ENCODE assay signal across 8 cellular contexts in the genomic region with DNA sequence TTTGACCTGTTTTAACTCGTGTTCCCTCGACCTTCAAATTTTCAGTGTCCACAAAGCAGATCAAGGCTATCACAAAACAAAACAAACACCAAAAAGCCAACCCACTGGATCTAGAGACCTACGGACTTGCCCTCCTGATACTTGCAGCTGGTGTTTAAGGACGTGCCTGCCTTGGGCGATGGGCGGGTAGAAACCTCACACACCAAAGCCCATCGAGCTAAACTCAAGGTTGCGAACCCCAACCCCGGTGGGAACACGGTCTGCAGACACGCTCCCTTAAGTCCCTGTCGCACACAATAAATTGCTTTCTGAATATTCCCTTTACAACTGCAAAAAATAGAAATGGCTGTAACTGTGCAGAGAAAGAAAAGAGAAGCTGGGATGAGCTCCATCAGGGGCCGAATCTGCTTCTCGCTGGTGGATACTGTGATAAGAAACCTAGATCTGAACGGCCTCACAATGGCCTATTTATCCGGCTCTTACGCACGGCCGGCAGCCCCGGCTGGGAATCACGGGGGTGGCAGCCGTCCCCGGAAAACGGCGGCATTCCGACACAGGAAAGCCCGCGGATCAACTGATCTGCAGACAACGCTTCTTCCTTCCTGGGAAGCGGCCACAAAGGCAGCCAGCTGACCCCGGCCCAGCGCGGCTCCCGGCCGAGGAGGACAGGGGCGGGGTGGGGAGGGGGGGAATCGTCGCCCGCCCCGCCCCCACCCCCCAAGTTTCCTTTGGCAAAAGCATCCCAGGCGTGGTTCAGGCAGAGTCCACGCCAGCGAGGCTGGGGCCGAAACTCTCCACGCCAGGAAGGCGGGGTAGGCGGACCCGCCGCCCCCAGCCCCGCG.
A peak's percentile ranks its signal among the peaks of the same experiment; 100 is the strongest.
DNase-seq lines count a peak whose midpoint lies in the region; ATAC-seq and TF ChIP-seq lines count a peak whose summit lies in the region.

No MANE protein-coding gene starts in this region.

- H3K9me3 ChIP-seq in PC-3 (ENCODE audit: low read length), result no peaks in the 10 kb centered on the region

- no peaks in the 10 kb centered on the region for H3K36me3 ChIP-seq in PC-3 (ENCODE audit: low read depth, low read length)

- no TSS peak for BruUV-seq in PC-3 (replicated peaks; lab: Mats Ljungman, UMichigan)

- peak overlapping the region; percentile 82 for H2AFZ ChIP-seq in PC-3 (ENCODE audit: low read length)

- peak; percentile 39 for ATAC-seq in GM21367 (IDR thresholded peaks at IDR 0.05; ENCODE audit: unreplicated experiment)
- no peak for ATAC-seq in PC-3

- H3K79me2 ChIP-seq in PC-3 (ENCODE audit: low read length), result no peaks in the 10 kb centered on the region

- no peaks in the 10 kb centered on the region for H3K27me3 ChIP-seq in PC-3 (ENCODE audit: low read length)

- peaks cover 4% of the 10 kb centered on the region; the same call in 1 of the 2 replicates for H3K4me1 ChIP-seq in PC-3 (ENCODE audit: insufficient read depth, low read length)

- peak; percentile 44 for DNase-seq in AG10803 (ENCODE audit: low read depth)
- DNase-seq in PC-3, result peak; percentile 2
- peak; percentile 24 for DNase-seq in astrocyte of the cerebellum (ENCODE audit: low read depth)
- peak; percentile 56 to 65 for DNase-seq in hippocampal formation (lab: John Stamatoyannopoulos, UW)
- DNase-seq in pons (ENCODE audit: low spot score), result peak; percentile 69
- no peak for DNase-seq in COR-L47 (lab: John Stamatoyannopoulos, UW)
- DNase-seq in NCI-H2171 (lab: John Stamatoyannopoulos, UW), result no peak

- no peak for TF ChIP-seq CTCF in AG10803 (conservative IDR thresholded peaks at IDR 0.05; ENCODE audit: low read length)
- no peak for TF ChIP-seq CTCF in PC-3 (conservative IDR thresholded peaks at IDR 0.05; ENCODE audit: low read depth, low read length)
- no peak for TF ChIP-seq CTCF in astrocyte of the cerebellum (IDR thresholded peaks at IDR 0.05; ENCODE audit: low read depth, low read length, missing control alignments)

- POLR2A ChIA-PET in PC-3 (lab: Charles Lee; ENCODE audit: unreplicated experiment), result no interaction called here

- H4K20me1 ChIP-seq in PC-3 (ENCODE audit: low read length), result no peaks in the 10 kb centered on the region

- H3F3A ChIP-seq in PC-3 (ENCODE audit: low read length, unreplicated experiment), result no peaks in the 10 kb centered on the region

- no peaks in the 10 kb centered on the region for H3K9me2 ChIP-seq in PC-3 (replicated peaks; ENCODE audit: low read length)

- in situ Hi-C loops in astrocyte of the cerebellum (cut with HindIII; ENCODE audit: low sequenced_read_pairs), result no loop called here

- intact Hi-C loops in PC-3 (cut with micrococcal nuclease), result no loop called here

- no peak overlapping the region for H3K27ac ChIP-seq in PC-3 (ENCODE audit: low read length)

- peak overlapping the region; percentile 27 for H3K9ac ChIP-seq in PC-3 (ENCODE audit: low read length)

- peak overlapping the region; percentile 69 for H3K4me3 ChIP-seq in AG10803 (ENCODE audit: low read length)
- peak overlapping the region; percentile 71 for H3K4me3 ChIP-seq in PC-3 (ENCODE audit: low read length)
- H3K4me3 ChIP-seq in astrocyte of the cerebellum (ENCODE audit: low read depth, low read length), result peak overlapping the region; percentile 56

- peak overlapping the region; percentile 91 for H3K4me2 ChIP-seq in PC-3 (ENCODE audit: low read length)

- CTCF ChIA-PET in PC-3 (lab: Charles Lee), result no interaction called here

Comparison
In these comparisons a context has a peak if more than half of its experiments do, and no peak if none do; other contexts are left out.
1. DNase-seq: peak in AG10803 (single experiment), PC-3 (single experiment), astrocyte of the cerebellum (single experiment), hippocampal formation (2 of 2) and pons (single experiment); none in COR-L47 (single experiment) and NCI-H2171 (single experiment).
2. Peak in every context shown above with its lines, with median percentiles within 50 percentile points of each other: H3K4me3 ChIP-seq.